In genomic region chr3:194486540-194487288, GRCh38 we compare ENCODE assay signal across 8 cellular contexts. TPM values are rescaled to one million over a fixed set of nuclear protein-coding genes. Genes with fewer than 3 reads are reported as not detected.
DNase-seq lines count a peak whose midpoint lies in the region; ATAC-seq and FAIRE-seq lines count a peak whose summit lies in the region.

Gene ATP13A3, minus strand, starts transcription at chr3:194487002. Its CDS starts 24,812 bp downstream, at chr3:194462190.

- H3K4me2 ChIP-seq in mesenchymal stem cell (ENCODE audit: low read length, poor library complexity, severe bottlenecking) = peak within 1 kb of the TSS; percentile 87

- peak within 1 kb of the TSS; percentile 79 for H4K8ac ChIP-seq in mesenchymal stem cell (ENCODE audit: low read length)

- H3K23ac ChIP-seq in mesenchymal stem cell (ENCODE audit: low read length in 2 of 2) = peak within 1 kb of the TSS in 1 of 2 experiments; percentile 97

- peak within 1 kb of the TSS; percentile 70 for H2AK5ac ChIP-seq in mesenchymal stem cell (ENCODE audit: low read length, severe bottlenecking)

- peaks cover 0 to 27% of the 10 kb centered on the region in 2 experiments for H3K36me3 ChIP-seq in mesenchymal stem cell (ENCODE audit: control insufficient read depth in 1 of 2, insufficient read depth in 2 of 2, low read depth in 1 of 2, low read length in 2 of 2)

- H2BK12ac ChIP-seq in mesenchymal stem cell (ENCODE audit: low read length in 2 of 2) = peak within 1 kb of the TSS; percentile 38 to 96

- peak within 1 kb of the TSS; percentile 72 to 87 for H3K4me3 Mint-ChIP-seq in effector memory CD8-positive, alpha-beta T cell

- no peak within 1 kb of the TSS for H2AFZ ChIP-seq in mesenchymal stem cell (ENCODE audit: low read depth, low read length)

- H3K14ac ChIP-seq in mesenchymal stem cell (ENCODE audit: low read length in 2 of 2) = peak within 1 kb of the TSS; percentile 87 to 91

- peak; percentile 58 for ATAC-seq in GM21360 (IDR thresholded peaks at IDR 0.05; ENCODE audit: unreplicated experiment)
- peak; percentile 81 for ATAC-seq in effector memory CD8-positive, alpha-beta T cell (replicated peaks)

- peaks cover 27 to 33% of the 10 kb centered on the region in 2 donors for H3K4me1 Mint-ChIP-seq in effector memory CD8-positive, alpha-beta T cell (ENCODE audit: low read depth in 2 of 2)

- H3K27me3 ChIP-seq in mesenchymal stem cell (ENCODE audit: control insufficient read depth in 1 of 2, insufficient read depth in 1 of 2, low read length in 2 of 2) = no peaks in the 10 kb centered on the region

- H3K18ac ChIP-seq in mesenchymal stem cell (ENCODE audit: low read depth in 1 of 2, low read length in 2 of 2) = peak within 1 kb of the TSS; percentile 92 to 99

- H3K4ac ChIP-seq in mesenchymal stem cell (ENCODE audit: low read depth in 1 of 2, low read length in 2 of 2) = peak within 1 kb of the TSS; percentile 79 to 95

- H2BK5ac ChIP-seq in mesenchymal stem cell (ENCODE audit: low read depth, low read length, poor library complexity, severe bottlenecking) = no peak within 1 kb of the TSS

- H4K91ac ChIP-seq in mesenchymal stem cell (ENCODE audit: low read length) = peak within 1 kb of the TSS; percentile 99

- H3K9me3 ChIP-seq in mesenchymal stem cell (ENCODE audit: control insufficient read depth, low read length) = no peaks in the 10 kb centered on the region

- H2BK120ac ChIP-seq in mesenchymal stem cell (ENCODE audit: low read depth, low read length) = peak within 1 kb of the TSS; percentile 88

- FAIRE-seq in HTR-8/SVneo (lab: Jason Lieb, UNC) = no peak

- peak; percentile 70 for DNase-seq in CMK (ENCODE audit: low read depth)
- DNase-seq in HTR-8/SVneo (ENCODE audit: insufficient read length, low spot score) = peak; percentile 88
- DNase-seq in NOMO-1 treated with DMSO at 0.1 percent for 48 hours (lab: John Stamatoyannopoulos, UW; ENCODE audit: unreplicated experiment) = peak; percentile 92
- peak; percentile 66 to 78 (median 68) for DNase-seq in activated CD8-positive, alpha-beta memory T cell treated with anti-CD3 and anti-CD28 coated beads for 48 hours (ENCODE audit: low read depth in 2 of 3, low spot score in 2 of 3)
- peak; percentile 85 to 90 (median 88) for DNase-seq in effector memory CD8-positive, alpha-beta T cell
- DNase-seq in mesenchymal stem cell = peak; percentile 88
- DNase-seq in stimulated activated CD8-positive, alpha-beta memory T cell treated with anti-CD3 and anti-CD28 coated beads, Interleukin-15, amount 100 ng/mL, for 1 hour (ENCODE audit: low read depth) = peak; percentile 66

- peaks cover 5% of the 10 kb centered on the region for H3K4me1 ChIP-seq in mesenchymal stem cell (ENCODE audit: control insufficient read depth, insufficient read depth, low read depth, low read length)

- peak within 1 kb of the TSS; percentile 89 to 94 for H3K27ac Mint-ChIP-seq in effector memory CD8-positive, alpha-beta T cell

- peak within 1 kb of the TSS; percentile 98 for H2BK15ac ChIP-seq in mesenchymal stem cell (ENCODE audit: low read depth, poor library complexity, severe bottlenecking)

- no peaks in the 10 kb centered on the region for H3K27me3 Mint-ChIP-seq in effector memory CD8-positive, alpha-beta T cell

- H3K79me1 ChIP-seq in mesenchymal stem cell (replicated peaks; ENCODE audit: low read length, poor library complexity, severe bottlenecking) = peaks cover 2% of the 10 kb centered on the region

- WGBS in mesenchymal stem cell = 4% methylated on average over 26 of the region's 99 CpGs

- no peaks in the 10 kb centered on the region for H3K9me3 Mint-ChIP-seq in effector memory CD8-positive, alpha-beta T cell

- peak within 1 kb of the TSS; percentile 16 for H3K27ac ChIP-seq in mesenchymal stem cell (ENCODE audit: low read length, poor library complexity, severe bottlenecking)

- peaks cover 26% of the 10 kb centered on the region for H3K36me3 Mint-ChIP-seq in effector memory CD8-positive, alpha-beta T cell (ENCODE audit: insufficient read depth)

- peak within 1 kb of the TSS; percentile 79 to 96 for H3K4me3 ChIP-seq in mesenchymal stem cell (ENCODE audit: insufficient read depth in 1 of 2, low read depth in 1 of 2, low read length in 2 of 2)

- H3K9ac ChIP-seq in mesenchymal stem cell (ENCODE audit: low read length) = peak within 1 kb of the TSS; percentile 100

RNA-seq across cellular contexts. Expression of gene ATP13A3, which starts in this region (rescaled TPM):
- 52.5 TPM for polyA plus RNA-seq in mesenchymal stem cell (2013, experiment 1 of 2)
- 54.3 TPM for polyA plus RNA-seq in mesenchymal stem cell (2013, experiment 2 of 2)

Comparison
In these comparisons a context has a peak if more than half of its experiments do, and no peak if none do; other contexts are left out.
1. Peak in every context shown above with its lines: DNase-seq, ATAC-seq, H3K4me3 ChIP-seq and H3K27ac ChIP-seq.